ENCODE assay signal across 28 cellular contexts in genomic region chr7:91079491-91079890, GRCh38.
DNase-seq lines count a peak whose midpoint lies in the region; ATAC-seq and TF ChIP-seq lines count a peak whose summit lies in the region.
"Had no signal": no experiment of that assay in that cellular context is flagged by ENCODE, and none has a peak within 500 bp of the region (broad histone marks: within the 10 kb centered on the region; RNA-seq: fewer than 3 reads in every experiment).

No MANE protein-coding gene starts in this region.

- H3K4me3 Mint-ChIP-seq in nephron (no peak overlapping the region), WTC11 (no peak overlapping the region)
- H3K4me3 Mint-ChIP-seq: activated naive CD8-positive, alpha-beta T cell treated with anti-CD3 and anti-CD28 coated beads for 36 hours; CD4-positive, alpha-beta memory T cell; immature natural killer cell; stimulated activated naive B cell treated with anti-CD40 and anti-IgM and Interleukin-4, amounts not matched to agents 10 μg/mL and 1 μg/mL and 100 μg/mL, for 72 hours had no signal

- DNase-seq in AG20443 (ENCODE audit: low spot score), result peak; percentile 60
- DNase-seq in SK-N-MC (ENCODE audit: low read depth, low spot score), result no peak
- DNase-seq in fibroblast of lung (ENCODE audit: low read depth in 2 of 2), result peak; percentile 66 to 75
- DNase-seq in NCI-H1930 (lab: John Stamatoyannopoulos, UW), result no peak
- DNase-seq in WTC11 (ENCODE audit: low spot score), result no peak
- DNase-seq: activated CD4-positive, alpha-beta T cell treated with anti-CD3 and anti-CD28 coated beads, Interleukin-2, amount 50 U/mL, for 1 hour; activated CD8-positive, alpha-beta memory T cell treated with anti-CD3 and anti-CD28 coated beads, Interleukin-2, amount 50 U/mL, for 48 hours; activated naive CD8-positive, alpha-beta T cell treated with anti-CD3 and anti-CD28 coated beads for 36 hours; CD4-positive, alpha-beta memory T cell; cortex of kidney; foreskin keratinocyte; immature natural killer cell; left ventricle myocardium inferior; mucosa of descending colon; NCI-H1417 treated with DMSO at 0.1 percent for 48 hours; NK-92 treated with Interleukin-12 subunit alpha and Interleukin-12 subunit beta, amount 100 ng/mL, for 24 hours; Peyer's patch; psoas muscle; small intestine; stimulated activated CD4-positive, alpha-beta T cell treated with anti-CD3 and anti-CD28 coated beads, Interleukin-2, amount 100 ng/mL, for 48 hours; stimulated activated naive B cell treated with anti-CD40 and anti-IgM and Interleukin-4, amounts not matched to agents 10 μg/mL and 1 μg/mL and 100 μg/mL, for 72 hours had no signal

- H3K9me3 ChIP-seq in SK-N-MC (ENCODE audit: low read depth, low read length), result no peaks in the 10 kb centered on the region
- H3K9me3 ChIP-seq in fibroblast of lung (ENCODE audit: control insufficient read depth, insufficient read depth, low read depth, low read length), result no peaks in the 10 kb centered on the region
- H3K9me3 ChIP-seq: breast epithelium, left ventricle myocardium inferior, mucosa of descending colon, Peyer's patch, psoas muscle, thoracic aorta had no signal

- no peaks in the 10 kb centered on the region for H4K20me1 ChIP-seq in fibroblast of lung (ENCODE audit: control insufficient read depth, extremely low read depth, insufficient read depth, low read length)

- H3K4me3 ChIP-seq in SK-N-MC (peak overlapping the region; percentile 36), fibroblast of lung (replicated peaks in 1 of 4; ENCODE audit: control extremely low read depth in 1 of 4, insufficient read depth in 1 of 4, low read depth in 3 of 4, low read length in 4 of 4) (no peak overlapping the region)
- H3K4me3 ChIP-seq: breast epithelium, hepatocyte, left ventricle myocardium inferior, mucosa of descending colon, Peyer's patch, psoas muscle, thoracic aorta had no signal

- no peak overlapping the region for H2AFZ ChIP-seq in fibroblast of lung (ENCODE audit: low read length)
- H2AFZ ChIP-seq: hepatocyte had no signal

- H3K36me3 Mint-ChIP-seq in nephron (ENCODE audit: low read depth), result no peaks in the 10 kb centered on the region
- H3K36me3 Mint-ChIP-seq in WTC11, result no peaks in the 10 kb centered on the region
- H3K36me3 Mint-ChIP-seq: activated naive CD8-positive, alpha-beta T cell treated with anti-CD3 and anti-CD28 coated beads for 36 hours; CD4-positive, alpha-beta memory T cell; immature natural killer cell had no signal

- ATAC-seq in HG03442 (IDR thresholded peaks at IDR 0.05; ENCODE audit: unreplicated experiment) (no peak), WTC11 (no peak), GM19467 (IDR thresholded peaks at IDR 0.05; ENCODE audit: unreplicated experiment) (no peak)
- ATAC-seq: foreskin keratinocyte; mucosa of descending colon; psoas muscle; stimulated activated naive B cell treated with anti-CD40 and anti-IgM and Interleukin-4, amounts not matched to agents 10 μg/mL and 1 μg/mL and 100 μg/mL, for 72 hours had no signal

- peaks cover 8% of the 10 kb centered on the region for H3K4me1 ChIP-seq in fibroblast of lung (ENCODE audit: control insufficient read depth, extremely low read depth, insufficient read depth, low read length)
- H3K4me1 ChIP-seq: foreskin keratinocyte, Peyer's patch had no signal

- CTCF ChIA-PET in WTC11 (lab: Charles Lee), result interaction anchor here (1.3 kb wide), 1 partner anchor 624 kb away, joined by 4 read pairs; no protein-coding TSS in a partner anchor

- H3K27me3 ChIP-seq in fibroblast of lung (ENCODE audit: control insufficient read depth, insufficient read depth, low read length), result no peaks in the 10 kb centered on the region
- H3K27me3 ChIP-seq: breast epithelium, foreskin keratinocyte, hepatocyte, Peyer's patch had no signal

- H3K27ac Mint-ChIP-seq in nephron (peak overlapping the region in 2 of 3 experiments; percentile 2 to 30), WTC11 (no peak overlapping the region)
- H3K27ac Mint-ChIP-seq: activated naive CD8-positive, alpha-beta T cell treated with anti-CD3 and anti-CD28 coated beads for 36 hours; activated T-helper 2 cell treated with anti-CD3 and anti-CD28 coated beads, Interferon-gamma antibody, Interleukin-2, Interleukin-4, amounts not matched to agents 10 μg/mL and 5 μg/mL and 100 μg/mL, durations not matched to agents 14 hours and 24 hours and 36 hours; CD4-positive, alpha-beta memory T cell; immature natural killer cell; stimulated activated naive B cell treated with anti-CD40 and anti-IgM and Interleukin-4, amounts not matched to agents 10 μg/mL and 1 μg/mL and 100 μg/mL, for 72 hours had no signal

- H3K9ac ChIP-seq in SK-N-MC (ENCODE audit: insufficient read length), result peak overlapping the region; percentile 3
- no peak overlapping the region for H3K9ac ChIP-seq in fibroblast of lung (ENCODE audit: insufficient read depth, low read length)

- TF ChIP-seq CTCF in fibroblast of lung (conservative IDR thresholded peaks at IDR 0.05 in 1 of 2, IDR thresholded peaks at IDR 0.05 in 1 of 2; ENCODE audit: low read depth in 1 of 2, low read length in 2 of 2) (no peak), nephron (IDR thresholded peaks at IDR 0.05; ENCODE audit: unreplicated experiment in 3 of 3) (no peak), WTC11 (IDR thresholded peaks at IDR 0.05) (no peak)

- H3K36me3 ChIP-seq in SK-N-MC (ENCODE audit: insufficient read depth, low read length), result peaks cover 3% of the 10 kb centered on the region
- no peaks in the 10 kb centered on the region for H3K36me3 ChIP-seq in fibroblast of lung (ENCODE audit: control insufficient read depth, insufficient read depth, low read length)
- H3K36me3 ChIP-seq: breast epithelium, left ventricle myocardium inferior, Peyer's patch, thoracic aorta had no signal

- H3K27ac ChIP-seq in SK-N-MC (peak overlapping the region; percentile 86), fibroblast of lung (ENCODE audit: insufficient read depth, low read length) (no peak overlapping the region)
- H3K27ac ChIP-seq: breast epithelium, foreskin keratinocyte, hepatocyte, left ventricle myocardium inferior, Peyer's patch, psoas muscle had no signal

- H3K4me2 ChIP-seq in fibroblast of lung (ENCODE audit: extremely low read depth, insufficient read depth, low read length), result peak overlapping the region; percentile 26
- H3K4me2 ChIP-seq: hepatocyte had no signal

- H3K9me3 Mint-ChIP-seq in nephron (peaks cover 2% of the 10 kb centered on the region), WTC11 (no peaks in the 10 kb centered on the region)
- H3K9me3 Mint-ChIP-seq: activated naive CD8-positive, alpha-beta T cell treated with anti-CD3 and anti-CD28 coated beads for 36 hours; activated T-helper 2 cell treated with anti-CD3 and anti-CD28 coated beads, Interferon-gamma antibody, Interleukin-2, Interleukin-4, amounts not matched to agents 10 μg/mL and 5 μg/mL and 100 μg/mL, durations not matched to agents 14 hours and 24 hours and 36 hours had no signal

- POLR2A ChIA-PET in WTC11 (lab: Charles Lee), result no interaction called here

- H3K27me3 Mint-ChIP-seq in nephron (ENCODE audit: low read depth), result no peaks in the 10 kb centered on the region
- no peaks in the 10 kb centered on the region for H3K27me3 Mint-ChIP-seq in WTC11 (ENCODE audit: low read depth)
- H3K27me3 Mint-ChIP-seq: activated naive CD8-positive, alpha-beta T cell treated with anti-CD3 and anti-CD28 coated beads for 36 hours; CD4-positive, alpha-beta memory T cell; stimulated activated naive B cell treated with anti-CD40 and anti-IgM and Interleukin-4, amounts not matched to agents 10 μg/mL and 1 μg/mL and 100 μg/mL, for 72 hours had no signal

- H3K4me1 Mint-ChIP-seq in nephron (peaks cover 36% of the 10 kb centered on the region), WTC11 (0 out of 2 replicates have a peak, but pooled peaks cover 6% of the 10 kb centered on the region)

- H3K79me2 ChIP-seq in fibroblast of lung (ENCODE audit: control insufficient read depth, insufficient read depth, low read length), result no peaks in the 10 kb centered on the region
- H3K79me2 ChIP-seq: hepatocyte had no signal

TF ChIP-seq in WTC11, 78 proteins besides CTCF, POLR2A, EP300 and RAD21 (continues in another document):
- no peak for TF ChIP-seq ZBTB21 (CRISPR knock-in tag; IDR thresholded peaks at IDR 0.05; ENCODE audit: borderline replicate concordance)
- no peak for TF ChIP-seq ATF1 (CRISPR knock-in tag; IDR thresholded peaks at IDR 0.05)
- TF ChIP-seq, protein P1, sequence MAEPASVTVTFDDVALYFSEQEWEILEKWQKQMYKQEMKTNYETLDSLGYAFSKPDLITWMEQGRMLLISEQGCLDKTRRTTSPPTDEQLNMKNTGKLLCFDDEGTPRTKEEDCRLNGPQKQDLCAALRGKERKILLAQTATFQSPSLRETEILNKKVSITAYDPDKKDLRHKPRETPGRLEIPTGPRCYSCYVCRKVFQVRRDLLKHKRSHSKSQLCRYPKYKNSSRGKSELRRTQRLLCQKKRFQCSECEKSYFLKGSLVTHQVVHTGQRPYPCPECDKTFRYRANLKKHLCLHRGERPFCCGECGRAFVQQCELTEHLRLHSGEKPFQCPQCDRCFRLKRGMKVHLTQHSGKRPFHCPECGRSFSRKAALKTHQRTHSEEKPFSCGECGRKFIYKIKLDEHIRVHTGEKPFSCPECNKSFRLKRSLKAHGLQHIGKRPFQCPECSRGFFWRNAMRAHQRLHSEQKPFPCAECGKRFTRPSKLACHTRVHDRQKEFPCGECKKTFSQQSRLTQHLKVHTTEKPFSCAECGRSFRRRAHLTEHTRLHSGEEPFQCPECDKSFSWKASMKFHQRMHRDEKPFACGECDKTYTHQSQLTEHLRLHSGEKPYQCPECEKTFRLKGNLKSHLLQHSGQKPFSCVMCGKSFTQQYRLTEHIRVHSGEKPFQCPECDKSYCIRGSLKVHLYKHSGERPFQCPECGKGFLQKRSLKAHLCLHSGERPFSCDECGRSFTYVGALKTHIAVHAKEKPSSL (CRISPR knock-in tag; conservative IDR thresholded peaks at IDR 0.05), result no peak
- TF ChIP-seq, protein P2, sequence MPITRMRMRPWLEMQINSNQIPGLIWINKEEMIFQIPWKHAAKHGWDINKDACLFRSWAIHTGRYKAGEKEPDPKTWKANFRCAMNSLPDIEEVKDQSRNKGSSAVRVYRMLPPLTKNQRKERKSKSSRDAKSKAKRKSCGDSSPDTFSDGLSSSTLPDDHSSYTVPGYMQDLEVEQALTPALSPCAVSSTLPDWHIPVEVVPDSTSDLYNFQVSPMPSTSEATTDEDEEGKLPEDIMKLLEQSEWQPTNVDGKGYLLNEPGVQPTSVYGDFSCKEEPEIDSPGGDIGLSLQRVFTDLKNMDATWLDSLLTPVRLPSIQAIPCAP (CRISPR knock-in tag; IDR thresholded peaks at IDR 0.05), result no peak
- TF ChIP-seq GABPB1 (CRISPR knock-in tag; IDR thresholded peaks at IDR 0.05), result no peak
- no peak for TF ChIP-seq ATF3 (CRISPR knock-in tag; conservative IDR thresholded peaks at IDR 0.05)

Comparison
In these comparisons a context has a peak if more than half of its experiments do, and no peak if none do; other contexts are left out.
1. DNase-seq: peak in AG20443 (single experiment) and fibroblast of lung (2 of 2); none in SK-N-MC (single experiment), NCI-H1930 (0 of 2) and WTC11 (single experiment).